In the genomic region with DNA sequence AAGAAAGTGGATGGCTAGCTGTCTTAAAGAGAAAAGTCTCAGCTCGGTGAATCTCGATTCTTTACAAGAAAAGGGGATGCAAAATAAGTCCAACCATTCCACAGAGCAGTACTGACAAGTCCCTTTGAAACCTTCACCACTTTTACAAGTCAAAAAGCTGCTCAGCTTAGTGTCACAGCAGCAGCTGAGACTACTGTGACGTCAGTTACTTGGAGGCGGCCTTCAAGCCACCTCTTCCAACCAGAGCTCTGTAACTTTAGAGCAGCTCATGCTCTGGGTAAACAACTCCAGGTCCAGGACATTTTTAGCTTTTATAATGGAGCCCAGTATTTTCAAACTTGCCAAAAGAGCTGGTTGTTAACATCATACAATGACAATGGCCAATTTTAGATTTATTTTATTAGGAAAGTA, we compare ENCODE assay signal across 9 cellular contexts. TPM values are rescaled to one million over a fixed set of nuclear protein-coding genes. Genes with fewer than 3 reads are reported as not detected.
DNase-seq lines count a peak whose midpoint lies in the region; ATAC-seq and TF ChIP-seq lines count a peak whose summit lies in the region.
"Had no signal": no experiment of that assay in that cellular context is flagged by ENCODE, and none has a peak within 500 bp of the region (broad histone marks: within the 10 kb centered on the region; RNA-seq: fewer than 3 reads in every experiment).

TSS of gene KIAA0408 (minus strand) at position 159 of the 411 bp plus-strand sequence. CDS start 5,408 bp downstream, outside the sequence.

- peak within 1 kb of the TSS in 1 of 2 experiments; percentile 43 for H3K18ac ChIP-seq in mesenchymal stem cell (ENCODE audit: low read depth in 1 of 2, low read length in 2 of 2)

- H4K8ac ChIP-seq in mesenchymal stem cell (ENCODE audit: low read length) = no peak within 1 kb of the TSS

- H3K9ac ChIP-seq in mesenchymal stem cell (ENCODE audit: low read length) = peak within 1 kb of the TSS; percentile 72

- no peak for ATAC-seq in HG03432 (IDR thresholded peaks at IDR 0.05; ENCODE audit: unreplicated experiment)
- ATAC-seq in HG03460 (IDR thresholded peaks at IDR 0.05; ENCODE audit: unreplicated experiment) = no peak
- ATAC-seq: A549 had no signal

- no peak within 1 kb of the TSS for H3K14ac ChIP-seq in mesenchymal stem cell (ENCODE audit: low read length in 2 of 2)

- in situ Hi-C loops in transverse colon (cut with MboI; ENCODE audit: low pct_ligation_motif_present in 1 of 4, low pct_unique_long_range_greater_than_20kb in 1 of 4, low sequenced_read_pairs in 3 of 4) = no loop called here

- peaks cover 2 to 4% (median 3%) of the 10 kb centered on the region in 3 donors for H3K27me3 Mint-ChIP-seq in immature natural killer cell (ENCODE audit: low read depth in 3 of 3)

- no peak within 1 kb of the TSS for H3K4me2 ChIP-seq in mesenchymal stem cell (ENCODE audit: low read length, poor library complexity, severe bottlenecking)
- H3K4me2 ChIP-seq: A549 had no signal

- DNase-seq in NCI-H1436 (lab: John Stamatoyannopoulos, UW) = peak; percentile 33
- DNase-seq in NCI-H1436 treated with DMSO at 0.1 percent for 48 hours (lab: John Stamatoyannopoulos, UW) = no peak
- peak in 14 of 61 donors; percentile 2 to 62 (median 16) for DNase-seq in caudate nucleus (lab: John Stamatoyannopoulos, UW)
- peak; percentile 86 for DNase-seq in mesenchymal stem cell
- DNase-seq in transverse colon = peak; percentile 51
- no peak for DNase-seq in immature natural killer cell

- no peak within 1 kb of the TSS for H3K23ac ChIP-seq in mesenchymal stem cell (ENCODE audit: low read length in 2 of 2)

- TF ChIP-seq POLR2A in transverse colon (IDR thresholded peaks at IDR 0.05) = peak; percentile 18

- H2AFZ ChIP-seq in mesenchymal stem cell (ENCODE audit: low read depth, low read length) = no peak within 1 kb of the TSS

- no peaks in the 10 kb centered on the region for H3K9me3 Mint-ChIP-seq in immature natural killer cell

- no peak within 1 kb of the TSS for H3K27ac Mint-ChIP-seq in immature natural killer cell

- no peak within 1 kb of the TSS for H2BK12ac ChIP-seq in mesenchymal stem cell (ENCODE audit: low read length in 2 of 2)

- intact Hi-C loops in transverse colon (cut with DNase I; ENCODE audit: low total_unique reads) = no loop called here

- no peaks in the 10 kb centered on the region for H3K27me3 ChIP-seq in mesenchymal stem cell (ENCODE audit: control insufficient read depth in 1 of 2, insufficient read depth in 1 of 2, low read length in 2 of 2)
- no peaks in the 10 kb centered on the region for H3K27me3 ChIP-seq in transverse colon

- no peak within 1 kb of the TSS for H2AK5ac ChIP-seq in mesenchymal stem cell (ENCODE audit: low read length, severe bottlenecking)

- no peak within 1 kb of the TSS for H2BK15ac ChIP-seq in mesenchymal stem cell (ENCODE audit: low read depth, poor library complexity, severe bottlenecking)

- TF ChIP-seq CTCF in transverse colon (IDR thresholded peaks at IDR 0.05) = no peak

- no peaks in the 10 kb centered on the region for H3K4me1 Mint-ChIP-seq in immature natural killer cell

- H3K36me3 ChIP-seq in mesenchymal stem cell (ENCODE audit: control insufficient read depth in 1 of 2, insufficient read depth in 2 of 2, low read depth in 1 of 2, low read length in 2 of 2) (peaks cover 0 to 3% of the 10 kb centered on the region in 2 experiments), transverse colon (no peaks in the 10 kb centered on the region)

- H3K4me1 ChIP-seq in mesenchymal stem cell (ENCODE audit: control insufficient read depth, insufficient read depth, low read depth, low read length) (no peaks in the 10 kb centered on the region), transverse colon (peaks cover 0 to 14% (median 0%) of the 10 kb centered on the region in 4 donors)

- no peak within 1 kb of the TSS for H3K4me3 Mint-ChIP-seq in immature natural killer cell

- no peak within 1 kb of the TSS for H4K91ac ChIP-seq in mesenchymal stem cell (ENCODE audit: low read length)

- no peak within 1 kb of the TSS for H2BK120ac ChIP-seq in mesenchymal stem cell (ENCODE audit: low read depth, low read length)

- no peak for TF ChIP-seq EP300 in transverse colon (IDR thresholded peaks at IDR 0.05; ENCODE audit: low read depth)

- H3K27ac ChIP-seq in caudate nucleus (ENCODE audit: low read depth, low read length) = peak within 1 kb of the TSS; percentile 24
- H3K27ac ChIP-seq in mesenchymal stem cell (ENCODE audit: low read length, poor library complexity, severe bottlenecking) = no peak within 1 kb of the TSS
- peak within 1 kb of the TSS; percentile 71 to 85 (median 80) for H3K27ac ChIP-seq in transverse colon
- H3K27ac ChIP-seq: A549 had no signal

- no peaks in the 10 kb centered on the region for H3K9me3 ChIP-seq in mesenchymal stem cell (ENCODE audit: control insufficient read depth, low read length)
- H3K9me3 ChIP-seq in transverse colon = no peaks in the 10 kb centered on the region
- H3K9me3 ChIP-seq: A549 had no signal

- H3K36me3 Mint-ChIP-seq in immature natural killer cell = no peaks in the 10 kb centered on the region

- H3K79me1 ChIP-seq in mesenchymal stem cell (replicated peaks; ENCODE audit: low read length, poor library complexity, severe bottlenecking) = peaks cover 12% of the 10 kb centered on the region

- peak within 1 kb of the TSS in 1 of 2 experiments; percentile 50 for H3K4me3 ChIP-seq in mesenchymal stem cell (ENCODE audit: insufficient read depth in 1 of 2, low read depth in 1 of 2, low read length in 2 of 2)
- peak within 1 kb of the TSS in 3 of 4 donors; percentile 14 to 41 (median 15) for H3K4me3 ChIP-seq in transverse colon
- H3K4me3 ChIP-seq: A549 had no signal

- 16% methylated on average over 4 of the region's 4 CpGs for WGBS in mesenchymal stem cell
- 7 to 35% methylated on average over 2 to 4 of the region's 4 CpGs for WGBS in transverse colon (ENCODE audit: low coverage in 1 of 2), 2 donors

- no peak within 1 kb of the TSS for H2BK5ac ChIP-seq in mesenchymal stem cell (ENCODE audit: low read depth, low read length, poor library complexity, severe bottlenecking)

- H3K4ac ChIP-seq in mesenchymal stem cell (ENCODE audit: low read depth in 1 of 2, low read length in 2 of 2) = no peak within 1 kb of the TSS

RNA-seq across cellular contexts. Expression of gene KIAA0408, which starts in this region (rescaled TPM):
- polyA plus RNA-seq in mesenchymal stem cell (2013, experiment 1 of 2) = 1.9 TPM
- polyA plus RNA-seq in mesenchymal stem cell (2013, experiment 2 of 2) = 1.9 TPM
- total RNA-seq in transverse colon = 1 to 10 TPM; 4.9 to 8.9 (median 7.3) TPM
- not detected for polyA plus RNA-seq in immature natural killer cell

Comparison
In these comparisons a context has a peak if more than half of its experiments do, and no peak if none do; other contexts are left out.
1. DNase-seq: peak in NCI-H1436 (single experiment), mesenchymal stem cell (single experiment) and transverse colon (single experiment); none in NCI-H1436 treated with DMSO at 0.1 percent for 48 hours (single experiment) and immature natural killer cell (0 of 3).